In genomic region chr9:9799287-9799686, GRCh38 we compare ENCODE assay signal across 24 cellular contexts.
"Had no signal": no experiment of that assay in that cellular context is flagged by ENCODE, and none has a peak within 500 bp of the region (broad histone marks: within the 10 kb centered on the region; RNA-seq: fewer than 3 reads in every experiment).

No MANE protein-coding gene starts in this region.

- ATAC-seq: activated T-helper 17 cell treated with anti-CD3 and anti-CD28 coated beads, Interleukin-2, amount 50 U/mL, for 72 hours; Panc1; Right ventricle myocardium inferior; T-cell had no signal

- DNase-seq: activated CD4-positive, alpha-beta memory T cell treated with anti-CD3 and anti-CD28 coated beads for 36 hours; activated CD4-positive, alpha-beta T cell treated with anti-CD3 and anti-CD28 coated beads, Interleukin-2, amount 10 ng/mL, durations not matched to agents 7 days and 5 days; activated CD4-positive, CD25-positive, alpha-beta regulatory T cell; activated CD8-positive, alpha-beta memory T cell treated with anti-CD3 and anti-CD28 coated beads for 24 hours; activated gamma-delta T cell; activated naive CD4-positive, alpha-beta T cell treated with anti-CD3 and anti-CD28 coated beads for 36 hours; activated T-cell treated with anti-CD3 and anti-CD28 coated beads, Interleukin-2, amount 50 U/mL, for 48 hours; amygdala; MM.1S; NCI-H1105; NCI-H1436; NCI-H1694 treated with DMSO at 0.1 percent for 48 hours; NCI-H2029 treated with DMSO at 0.1 percent for 48 hours; NCI-H345; NCI-H510A; NCI-H526 treated with DMSO at 0.1 percent for 48 hours; RPMI8226; T-cell; T-helper 2 cell had no signal

- H3K4me3 ChIP-seq: SK-N-MC had no signal

- H3K27ac ChIP-seq: SK-N-MC, VCaP had no signal
